In genomic region chr22:35352214-35353111, GRCh38 we compare ENCODE assay signal across 7 cellular contexts. TPM values are rescaled to one million over a fixed set of nuclear protein-coding genes. Genes with fewer than 3 reads are reported as not detected.
A peak's percentile ranks its signal among the peaks of the same experiment; 100 is the strongest.
DNase-seq lines count a peak whose midpoint lies in the region; ATAC-seq lines count a peak whose summit lies in the region.

No MANE protein-coding gene starts in this region.

- peak; percentile 54 for ATAC-seq in GM18861 (IDR thresholded peaks at IDR 0.05; ENCODE audit: unreplicated experiment)
- peak; percentile 25 to 44 for ATAC-seq in left cardiac atrium

- peaks cover 8 to 15% (median 9%) of the 10 kb centered on the region in 3 donors for H3K36me3 ChIP-seq in skeletal muscle tissue (ENCODE audit: control insufficient read depth in 3 of 3, insufficient read depth in 3 of 3, low read length in 3 of 3)

- peaks cover 22 to 50% (median 27%) of the 10 kb centered on the region in 3 donors for H3K4me1 ChIP-seq in skeletal muscle tissue (ENCODE audit: control insufficient read depth in 3 of 3, insufficient read depth in 3 of 3, low read length in 3 of 3)

- peak overlapping the region; percentile 62 for H3K27ac ChIP-seq in skeletal muscle tissue (ENCODE audit: low read depth, low read length)

- H3K9ac ChIP-seq in skeletal muscle tissue (ENCODE audit: low read depth in 1 of 3, low read length in 3 of 3) = no peak overlapping the region

- no peaks in the 10 kb centered on the region for H3K27me3 ChIP-seq in skeletal muscle tissue (ENCODE audit: control insufficient read depth in 3 of 3, insufficient read depth in 3 of 3, low read length in 3 of 3)

- DNase-seq in NCI-H82 treated with DMSO at 0.1 percent for 48 hours (lab: John Stamatoyannopoulos, UW; ENCODE audit: unreplicated experiment) = peak; percentile 12
- peak; percentile 34 for DNase-seq in activated T-cell treated with anti-CD3 and anti-CD28 coated beads, Interleukin-2, amount 50 U/mL, for 1 hour
- DNase-seq in left cardiac atrium = peak; percentile 77
- no peak for DNase-seq in DMS153 (lab: John Stamatoyannopoulos, UW)
- DNase-seq in cortex of kidney (lab: John Stamatoyannopoulos, UW) = no peak

- no peaks in the 10 kb centered on the region for H3K9me3 ChIP-seq in skeletal muscle tissue (ENCODE audit: control insufficient read depth in 3 of 3, low read length in 3 of 3)

- intact Hi-C loops in left cardiac atrium (cut with DNase I) = loop anchor here in 1 of 2 donors (10.0 kb wide), 1 partner anchor 232 kb away; no protein-coding TSS in a partner anchor

- no peak overlapping the region for H3K4me3 ChIP-seq in skeletal muscle tissue (ENCODE audit: low read length in 3 of 3)

RNA-seq across cellular contexts. Expression of gene HMOX1, which starts 28.4 kb away (rescaled TPM):
- 10 to 100 TPM; 13.6 to 16.0 TPM for total RNA-seq in left cardiac atrium
- 14.6 TPM for total RNA-seq in skeletal muscle tissue

RNA-seq across cellular contexts. Expression of gene MCM5, which starts 47.5 kb away (rescaled TPM):
- 10 to 100 TPM; 11.0 to 21.9 TPM for total RNA-seq in left cardiac atrium
- 25.1 TPM for total RNA-seq in skeletal muscle tissue

RNA-seq across cellular contexts. Expression of gene TOM1, which starts 52.8 kb away (rescaled TPM):
- total RNA-seq in left cardiac atrium (10 to 100 TPM; 45.1 to 57.9 TPM), skeletal muscle tissue (14.1 TPM)

Comparison
In these comparisons a context has a peak if more than half of its experiments do, and no peak if none do; other contexts are left out.
1. DNase-seq: peak in NCI-H82 treated with DMSO at 0.1 percent for 48 hours (single experiment), activated T-cell treated with anti-CD3 and anti-CD28 coated beads, Interleukin-2, amount 50 U/mL, for 1 hour (single experiment) and left cardiac atrium (single experiment); none in DMS153 (single experiment) and cortex of kidney (single experiment).